In genomic region chr1:234745844-234746797, GRCh38 we compare ENCODE assay signal across 1 cellular context.
TF ChIP-seq lines count a peak whose summit lies in the region.

No MANE protein-coding gene starts in this region.

TF ChIP-seq in HCT116, 20 proteins besides CTCF, POLR2A, EP300 and RAD21 (continued from another document):
- no peak for TF ChIP-seq REST (IDR thresholded peaks at IDR 0.05; ENCODE audit: low read depth)
- TF ChIP-seq CEBPB (IDR thresholded peaks at IDR 0.05; ENCODE audit: low read depth): no peak
- TF ChIP-seq YY1 (IDR thresholded peaks at IDR 0.05; ENCODE audit: extremely low read depth, insufficient replicate concordance, low read depth, low read length): no peak
- no peak for TF ChIP-seq SP1 (IDR thresholded peaks at IDR 0.05; ENCODE audit: low read depth)
- no peak for TF ChIP-seq EZH2phosphoT487 (IDR thresholded peaks at IDR 0.05; ENCODE audit: borderline replicate concordance)
- no peak for TF ChIP-seq SIN3A (IDR thresholded peaks at IDR 0.05; ENCODE audit: low read depth)
- TF ChIP-seq CBX3 (IDR thresholded peaks at IDR 0.05; ENCODE audit: low read depth): no peak
